In the genomic region with DNA sequence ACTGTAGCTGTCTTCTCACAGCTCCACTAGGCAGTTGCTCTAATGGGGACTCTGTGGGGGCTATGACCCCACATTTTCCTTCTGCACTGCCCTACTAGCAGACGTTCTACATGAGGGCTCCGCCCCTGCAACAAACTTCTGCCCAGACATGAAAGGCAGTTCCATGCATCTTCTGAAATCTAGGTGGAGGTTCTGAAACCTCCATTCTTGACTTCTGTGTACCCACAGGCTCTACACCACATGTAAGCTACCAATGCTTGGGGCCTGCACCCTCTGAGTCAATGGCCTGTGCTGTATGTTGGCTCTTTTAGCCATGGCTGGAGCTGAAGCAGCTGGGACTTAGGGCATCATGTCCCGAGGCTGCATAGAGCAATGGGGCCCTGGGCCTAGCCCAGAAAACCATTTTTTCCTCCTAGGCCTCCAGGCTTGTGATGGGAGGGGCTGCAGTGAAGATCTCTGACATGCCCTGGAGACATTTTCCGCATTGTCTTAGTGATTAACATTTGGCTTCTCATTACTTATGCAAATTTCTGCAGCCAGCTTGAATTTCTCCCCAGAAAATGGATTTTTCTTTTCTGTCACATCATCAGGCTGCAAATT, we compare ENCODE assay signal across 26 cellular contexts.
A peak's percentile ranks its signal among the peaks of the same experiment; 100 is the strongest.
DNase-seq lines count a peak whose midpoint lies in the region; ATAC-seq, FAIRE-seq and TF ChIP-seq lines count a peak whose summit lies in the region.
"Had no signal": no experiment of that assay in that cellular context is flagged by ENCODE, and none has a peak within 500 bp of the region (broad histone marks: within the 10 kb centered on the region; RNA-seq: fewer than 3 reads in every experiment).

No MANE protein-coding gene starts in this region.

- no peak overlapping the region for H3K9ac ChIP-seq in K562 (ENCODE audit: insufficient read depth in 1 of 2, low read depth in 2 of 2, low read length in 2 of 2)
- no peak overlapping the region for H3K9ac ChIP-seq in kidney (ENCODE audit: low read length in 2 of 2)
- H3K9ac ChIP-seq: BLaER1 treated with 17β-estradiol and CSF1 and Interleukin-3, amounts not matched to agents 10 nM and 100 nM had no signal

- no peak overlapping the region for H3K4me3 Mint-ChIP-seq in CD8-positive, alpha-beta T cell
- H3K4me3 Mint-ChIP-seq: B cell; CD4-positive, alpha-beta T cell; CD8-positive, alpha-beta memory T cell had no signal

- no peaks in the 10 kb centered on the region for H3K27me3 Mint-ChIP-seq in CD8-positive, alpha-beta T cell (ENCODE audit: low read depth)
- H3K27me3 Mint-ChIP-seq: B cell; CD4-positive, alpha-beta T cell had no signal

- intact Hi-C loops in K562 (cut with micrococcal nuclease): no loop called here
- intact Hi-C loops in kidney (cut with DNase I): no loop called here
- intact Hi-C loops in CD8-positive, alpha-beta T cell (cut with DNase I, micrococcal nuclease): no loop called here

- in situ Hi-C loops in K562 (cut with MboI): no loop called here

- TF ChIP-seq CTCF in BE2C (IDR thresholded peaks at IDR 0.05; ENCODE audit: low read depth, low read length): no peak
- no peak for TF ChIP-seq CTCF in HEK293 (tag by site-specific recombination; IDR thresholded peaks at IDR 0.05)
- no peak for TF ChIP-seq CTCF in K562 (IDR thresholded peaks at IDR 0.05 in 2 of 3, conservative IDR thresholded peaks at IDR 0.05 in 1 of 3; ENCODE audit: insufficient read depth in 2 of 3, low read depth in 1 of 3, low read length in 3 of 3)
- no peak for TF ChIP-seq CTCF in kidney (IDR thresholded peaks at IDR 0.05; ENCODE audit: borderline replicate concordance, extremely low read depth, insufficient read depth)
- TF ChIP-seq CTCF in CD8-positive, alpha-beta T cell (IDR thresholded peaks at IDR 0.05): no peak

- BruUV-seq in K562 (replicated peaks; lab: Mats Ljungman, UMichigan): no TSS peak

- H3K9me3 Mint-ChIP-seq in CD8-positive, alpha-beta T cell: peaks cover 10% of the 10 kb centered on the region

- H3K36me3 Mint-ChIP-seq in CD8-positive, alpha-beta T cell: no peaks in the 10 kb centered on the region
- H3K36me3 Mint-ChIP-seq: CD8-positive, alpha-beta memory T cell had no signal

- H3K4me3 ChIP-seq in BE2C (ENCODE audit: low read depth, low read length): no peak overlapping the region
- no peak overlapping the region for H3K4me3 ChIP-seq in HEK293 (ENCODE audit: low read depth, low read length)
- no peak overlapping the region for H3K4me3 ChIP-seq in K562
- no peak overlapping the region for H3K4me3 ChIP-seq in kidney (ENCODE audit: low read length in 2 of 2)
- H3K4me3 ChIP-seq in CD8-positive, alpha-beta T cell (ENCODE audit: low read depth, low read length): no peak overlapping the region
- H3K4me3 ChIP-seq: GM12878 had no signal

- TF ChIP-seq RAD21 in K562 (CRISPR knock-in tag; conservative IDR thresholded peaks at IDR 0.05 in 1 of 2, IDR thresholded peaks at IDR 0.05 in 1 of 2): no peak

- H3K27me3 ChIP-seq in BE2C (no peaks in the 10 kb centered on the region), K562 (ENCODE audit: control insufficient read depth in 2 of 2, insufficient read depth in 2 of 2, low read length in 2 of 2) (no peaks in the 10 kb centered on the region; a peak in 1 of 5 replicates)
- H3K27me3 ChIP-seq in CD8-positive, alpha-beta T cell (ENCODE audit: insufficient read depth, low read length): no peaks in the 10 kb centered on the region
- H3K27me3 ChIP-seq: BLaER1 treated with 17β-estradiol and CSF1 and Interleukin-3, amounts not matched to agents 10 nM and 100 nM had no signal

- no peaks in the 10 kb centered on the region for H3K4me1 Mint-ChIP-seq in CD8-positive, alpha-beta T cell (ENCODE audit: low read depth)
- H3K4me1 Mint-ChIP-seq: B cell; CD8-positive, alpha-beta memory T cell had no signal

- no peaks in the 10 kb centered on the region for H3K9me1 ChIP-seq in K562 (ENCODE audit: control insufficient read depth, insufficient read depth, low read length)

- no peak overlapping the region for H3K27ac Mint-ChIP-seq in CD8-positive, alpha-beta T cell
- H3K27ac Mint-ChIP-seq: B cell; CD4-positive, alpha-beta T cell; CD8-positive, alpha-beta memory T cell had no signal

- no peak overlapping the region for H2AFZ ChIP-seq in K562 (ENCODE audit: low read depth, low read length)

- TF ChIP-seq POLR2A in K562 (conservative IDR thresholded peaks at IDR 0.05): no peak

- DNase-seq in BE2C (peak; percentile 98), K562 (ENCODE audit: extremely low read depth in 1 of 4, low spot score in 3 of 4) (no peak), kidney (no peak)
- DNase-seq in activated CD4-positive, CD25-positive, alpha-beta regulatory T cell (lab: John Stamatoyannopoulos, UW): no peak
- DNase-seq in CD8-positive, alpha-beta T cell: no peak
- DNase-seq: 8988T; AML-193; CD4-positive, alpha-beta T cell; CD8-positive, alpha-beta memory T cell; COR-L47; DMS 273 treated with DMSO at 0.1 percent for 48 hours; DMS153; DMS53; DMS79; DND-41; EL; GDM1 had no signal

- H3K27ac ChIP-seq in HEK293 (ENCODE audit: extremely low read depth, low read depth, low read length) (no peak overlapping the region), K562 (ENCODE audit: extremely low read depth, low read depth, low read length) (no peak overlapping the region), kidney (ENCODE audit: low read depth in 2 of 2, low read length in 2 of 2) (no peak overlapping the region)
- H3K27ac ChIP-seq in CD8-positive, alpha-beta T cell (ENCODE audit: low read depth, low read length): no peak overlapping the region
- H3K27ac ChIP-seq: BLaER1 treated with 17β-estradiol and CSF1 and Interleukin-3, amounts not matched to agents 10 nM and 100 nM; C4-2B had no signal

- no peak for TF ChIP-seq EP300 in K562 (IDR thresholded peaks at IDR 0.05; ENCODE audit: low read length)

- H3K4me2 ChIP-seq in K562 (ENCODE audit: insufficient read depth, low read length): no peak overlapping the region
- H3K4me2 ChIP-seq: BLaER1 treated with 17β-estradiol and CSF1 and Interleukin-3, amounts not matched to agents 10 nM and 100 nM had no signal

- CTCF ChIA-PET in HEK293 (lab: Yijun Ruan, JAX) (interaction anchor here (1.1 kb wide), 1 partner anchor 120 kb away, joined by 3 read pairs; no protein-coding TSS in a partner anchor), K562 (lab: Yijun Ruan, JAX; ENCODE audit: low intra/inter-chr PET ratio) (no interaction called here)
- CTCF ChIA-PET in CD8-positive, alpha-beta T cell (lab: Charles Lee): no interaction called here

- no peaks in the 10 kb centered on the region for H3K79me2 ChIP-seq in K562 (ENCODE audit: control insufficient read depth, insufficient read depth, low read length)

- ATAC-seq in K562 (no peak), HG03045 (IDR thresholded peaks at IDR 0.05; ENCODE audit: unreplicated experiment) (no peak)
- ATAC-seq in CD8-positive, alpha-beta T cell: no peak
- ATAC-seq: GM12878 had no signal

- H3K4me1 ChIP-seq in BE2C: peaks cover 9% of the 10 kb centered on the region
- H3K4me1 ChIP-seq in HEK293 (ENCODE audit: control insufficient read depth, insufficient read depth, low read length): no peaks in the 10 kb centered on the region
- no peaks in the 10 kb centered on the region for H3K4me1 ChIP-seq in K562 (replicated peaks in 1 of 2; ENCODE audit: control insufficient read depth in 2 of 2, insufficient read depth in 2 of 2, low read length in 2 of 2)
- no peaks in the 10 kb centered on the region for H3K4me1 ChIP-seq in kidney (ENCODE audit: control insufficient read depth in 1 of 2, insufficient read depth in 1 of 2, low read depth in 1 of 2, low read length in 2 of 2)
- no peaks in the 10 kb centered on the region for H3K4me1 ChIP-seq in CD8-positive, alpha-beta T cell (ENCODE audit: insufficient read depth, low read length)

- H3K9me3 ChIP-seq in BE2C: peaks cover 76% of the 10 kb centered on the region
- no peaks in the 10 kb centered on the region for H3K9me3 ChIP-seq in HEK293 (ENCODE audit: control insufficient read depth, insufficient read depth, low read depth, low read length)
- no peaks in the 10 kb centered on the region for H3K9me3 ChIP-seq in K562 (replicated peaks; ENCODE audit: control insufficient read depth, insufficient read depth, low read depth, low read length)
- peaks cover 0 to 9% of the 10 kb centered on the region in 2 donors for H3K9me3 ChIP-seq in kidney (ENCODE audit: control insufficient read depth in 1 of 2, low read length in 2 of 2)
- H3K9me3 ChIP-seq in CD8-positive, alpha-beta T cell (ENCODE audit: low read length): peaks cover 6% of the 10 kb centered on the region

- no peak for FAIRE-seq in K562 (lab: Jason Lieb, UNC)
- FAIRE-seq in kidney (lab: Jason Lieb, UNC): no peak
- FAIRE-seq: A204.1, GM12878, GM12892, GM18507 had no signal

- no peaks in the 10 kb centered on the region for H3K36me3 ChIP-seq in BE2C
- no peaks in the 10 kb centered on the region for H3K36me3 ChIP-seq in HEK293 (ENCODE audit: control insufficient read depth in 2 of 2, insufficient read depth in 1 of 2, low read length in 2 of 2)
- H3K36me3 ChIP-seq in K562 (ENCODE audit: control insufficient read depth, insufficient read depth, low read length): no peaks in the 10 kb centered on the region
- H3K36me3 ChIP-seq in kidney (ENCODE audit: control insufficient read depth in 1 of 2, insufficient read depth in 2 of 2, low read length in 2 of 2): no peaks in the 10 kb centered on the region
- H3K36me3 ChIP-seq in CD8-positive, alpha-beta T cell (ENCODE audit: insufficient read depth, low read length): no peaks in the 10 kb centered on the region

- 4% methylated on average over 4 of the region's 4 CpGs for WGBS in K562 (ENCODE audit: insufficient coverage, low coverage, missing lambda C conversion rate)

- H4K20me1 ChIP-seq in K562 (replicated peaks; ENCODE audit: control insufficient read depth, insufficient read depth, low read length): no peaks in the 10 kb centered on the region
- H4K20me1 ChIP-seq: BLaER1 treated with 17β-estradiol and CSF1 and Interleukin-3, amounts not matched to agents 10 nM and 100 nM had no signal

- POLR2A ChIA-PET in HEK293 (lab: Yijun Ruan, JAX): no interaction called here
- POLR2A ChIA-PET in K562 (lab: Yijun Ruan, JAX): no interaction called here
- POLR2A ChIA-PET in CD8-positive, alpha-beta T cell (lab: Charles Lee): no interaction called here

TF ChIP-seq in HEK293, 187 proteins besides CTCF, POLR2A, EP300 and RAD21:
- peak; percentile 92 for TF ChIP-seq ZNF585B (tag by site-specific recombination; IDR thresholded peaks at IDR 0.05)
- TF ChIP-seq ZNF2 (tag by site-specific recombination; IDR thresholded peaks at IDR 0.05): no peak
- peak; percentile 55 for TF ChIP-seq SETDB1 (IDR thresholded peaks at IDR 0.05; ENCODE audit: insufficient read length, low read length)

TF ChIP-seq in K562, 482 proteins besides CTCF, POLR2A, EP300 and RAD21:
- no peak for TF ChIP-seq ARHGAP35 (IDR thresholded peaks at IDR 0.05; ENCODE audit: partially characterized antibody)
- TF ChIP-seq ZFP36 (IDR thresholded peaks at IDR 0.05; ENCODE audit: low read depth, low read length, partially characterized antibody): peak; percentile 17
